Comparison of ENCODE assay signal across 1 cellular context in genomic region chr2:106193491-106193976, GRCh38.
TF ChIP-seq lines count a peak whose summit lies in the region.

No MANE protein-coding gene starts in this region.

TF ChIP-seq in K562, 482 proteins besides CTCF, POLR2A, EP300 and RAD21 (continued from another document):
- TF ChIP-seq MED1 (CRISPR knock-in tag; IDR thresholded peaks at IDR 0.05; ENCODE audit: borderline replicate concordance) (no peak), ZNF518B (CRISPR knock-in tag; IDR thresholded peaks at IDR 0.05) (no peak), ZNF124 (CRISPR knock-in tag; IDR thresholded peaks at IDR 0.05) (no peak), RBM39 (optimal IDR thresholded peaks at IDR 0.05; ENCODE audit: low read depth, low read length) (no peak), SAFB (IDR thresholded peaks at IDR 0.05; ENCODE audit: borderline replicate concordance, low read depth, low read length) (no peak), CBX3 (IDR thresholded peaks at IDR 0.05; ENCODE audit: borderline replicate concordance in 1 of 2, low read length in 2 of 2) (no peak), MTA1 (IDR thresholded peaks at IDR 0.05; ENCODE audit: borderline replicate concordance) (no peak), HMGXB4 (CRISPR knock-in tag; IDR thresholded peaks at IDR 0.05) (0 out of 2 replicates have a peak, but pooled peaks have one; percentile 51), SIN3A (IDR thresholded peaks at IDR 0.05; ENCODE audit: borderline replicate concordance in 2 of 2, control insufficient read depth in 1 of 2, low read depth in 2 of 2, low read length in 2 of 2) (0 out of 4 replicates have a peak, but pooled peaks of 1 of the 2 experiments have one; percentile 25), ZC3H4 (CRISPR knock-in tag; IDR thresholded peaks at IDR 0.05; ENCODE audit: borderline replicate concordance) (no peak), L3MBTL2 (IDR thresholded peaks at IDR 0.05) (no peak), SAFB2 (IDR thresholded peaks at IDR 0.05; ENCODE audit: borderline replicate concordance, low read depth, low read length, severe bottlenecking) (no peak), RBFOX2 (IDR thresholded peaks at IDR 0.05; ENCODE audit: low read depth, low read length) (peak; percentile 3), FOXP1 (CRISPR knock-in tag; IDR thresholded peaks at IDR 0.05) (peak; percentile 70; the same call in 1 of the 2 replicates), FOXK1 (CRISPR knock-in tag; IDR thresholded peaks at IDR 0.05; ENCODE audit: borderline replicate concordance) (0 out of 2 replicates have a peak, but pooled peaks have one; percentile 9), ZNF24 (IDR thresholded peaks at IDR 0.05) (no peak), E2F6 (IDR thresholded peaks at IDR 0.05; ENCODE audit: borderline replicate concordance in 1 of 2, extremely low read depth in 1 of 2, insufficient read depth in 1 of 2, insufficient read length in 1 of 2, low read depth in 1 of 2, low read length in 1 of 2, poor library complexity in 1 of 2, severe bottlenecking in 1 of 2) (no peak), CC2D1A (IDR thresholded peaks at IDR 0.05) (no peak), HMG20A (CRISPR knock-in tag; conservative IDR thresholded peaks at IDR 0.05) (no peak), HIVEP1 (CRISPR knock-in tag; IDR thresholded peaks at IDR 0.05) (no peak), ZFX (CRISPR knock-in tag; IDR thresholded peaks at IDR 0.05) (peak; percentile 58), PPARD (CRISPR knock-in tag; IDR thresholded peaks at IDR 0.05) (no peak), ZNF707 (CRISPR knock-in tag; conservative IDR thresholded peaks at IDR 0.05) (no peak), HMGN3 (IDR thresholded peaks at IDR 0.05; ENCODE audit: borderline replicate concordance, extremely low read depth, insufficient read length, low read depth, low read length) (peak; percentile 54), DPF2 (IDR thresholded peaks at IDR 0.05) (no peak), PML (IDR thresholded peaks at IDR 0.05; ENCODE audit: low read length) (no peak)
- TF ChIP-seq, protein P1, sequence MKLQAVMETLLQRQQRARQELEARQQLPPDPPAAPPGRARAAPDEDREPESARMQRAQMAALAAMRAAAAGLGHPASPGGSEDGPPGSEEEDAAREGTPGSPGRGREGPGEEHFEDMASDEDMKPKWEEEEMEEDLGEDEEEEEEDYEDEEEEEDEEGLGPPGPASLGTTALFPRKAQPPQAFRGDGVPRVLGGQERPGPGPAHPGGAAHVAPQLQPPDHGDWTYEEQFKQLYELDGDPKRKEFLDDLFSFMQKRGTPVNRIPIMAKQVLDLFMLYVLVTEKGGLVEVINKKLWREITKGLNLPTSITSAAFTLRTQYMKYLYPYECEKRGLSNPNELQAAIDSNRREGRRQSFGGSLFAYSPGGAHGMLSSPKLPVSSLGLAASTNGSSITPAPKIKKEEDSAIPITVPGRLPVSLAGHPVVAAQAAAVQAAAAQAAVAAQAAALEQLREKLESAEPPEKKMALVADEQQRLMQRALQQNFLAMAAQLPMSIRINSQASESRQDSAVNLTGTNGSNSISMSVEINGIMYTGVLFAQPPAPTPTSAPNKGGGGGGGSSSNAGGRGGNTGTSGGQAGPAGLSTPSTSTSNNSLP (IDR thresholded peaks at IDR 0.05; ENCODE audit: borderline replicate concordance, low read depth, low read length), result no peak
- TF ChIP-seq, protein P2, sequence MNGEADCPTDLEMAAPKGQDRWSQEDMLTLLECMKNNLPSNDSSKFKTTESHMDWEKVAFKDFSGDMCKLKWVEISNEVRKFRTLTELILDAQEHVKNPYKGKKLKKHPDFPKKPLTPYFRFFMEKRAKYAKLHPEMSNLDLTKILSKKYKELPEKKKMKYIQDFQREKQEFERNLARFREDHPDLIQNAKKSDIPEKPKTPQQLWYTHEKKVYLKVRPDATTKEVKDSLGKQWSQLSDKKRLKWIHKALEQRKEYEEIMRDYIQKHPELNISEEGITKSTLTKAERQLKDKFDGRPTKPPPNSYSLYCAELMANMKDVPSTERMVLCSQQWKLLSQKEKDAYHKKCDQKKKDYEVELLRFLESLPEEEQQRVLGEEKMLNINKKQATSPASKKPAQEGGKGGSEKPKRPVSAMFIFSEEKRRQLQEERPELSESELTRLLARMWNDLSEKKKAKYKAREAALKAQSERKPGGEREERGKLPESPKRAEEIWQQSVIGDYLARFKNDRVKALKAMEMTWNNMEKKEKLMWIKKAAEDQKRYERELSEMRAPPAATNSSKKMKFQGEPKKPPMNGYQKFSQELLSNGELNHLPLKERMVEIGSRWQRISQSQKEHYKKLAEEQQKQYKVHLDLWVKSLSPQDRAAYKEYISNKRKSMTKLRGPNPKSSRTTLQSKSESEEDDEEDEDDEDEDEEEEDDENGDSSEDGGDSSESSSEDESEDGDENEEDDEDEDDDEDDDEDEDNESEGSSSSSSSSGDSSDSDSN (IDR thresholded peaks at IDR 0.05; ENCODE audit: borderline replicate concordance in 1 of 2, low read depth in 2 of 2, low read length in 2 of 2), result 0 out of 4 replicates have a peak, but pooled peaks of 1 of the 2 experiments have one; percentile 19
